ENCODE assay signal across 8 cellular contexts in the genomic region with DNA sequence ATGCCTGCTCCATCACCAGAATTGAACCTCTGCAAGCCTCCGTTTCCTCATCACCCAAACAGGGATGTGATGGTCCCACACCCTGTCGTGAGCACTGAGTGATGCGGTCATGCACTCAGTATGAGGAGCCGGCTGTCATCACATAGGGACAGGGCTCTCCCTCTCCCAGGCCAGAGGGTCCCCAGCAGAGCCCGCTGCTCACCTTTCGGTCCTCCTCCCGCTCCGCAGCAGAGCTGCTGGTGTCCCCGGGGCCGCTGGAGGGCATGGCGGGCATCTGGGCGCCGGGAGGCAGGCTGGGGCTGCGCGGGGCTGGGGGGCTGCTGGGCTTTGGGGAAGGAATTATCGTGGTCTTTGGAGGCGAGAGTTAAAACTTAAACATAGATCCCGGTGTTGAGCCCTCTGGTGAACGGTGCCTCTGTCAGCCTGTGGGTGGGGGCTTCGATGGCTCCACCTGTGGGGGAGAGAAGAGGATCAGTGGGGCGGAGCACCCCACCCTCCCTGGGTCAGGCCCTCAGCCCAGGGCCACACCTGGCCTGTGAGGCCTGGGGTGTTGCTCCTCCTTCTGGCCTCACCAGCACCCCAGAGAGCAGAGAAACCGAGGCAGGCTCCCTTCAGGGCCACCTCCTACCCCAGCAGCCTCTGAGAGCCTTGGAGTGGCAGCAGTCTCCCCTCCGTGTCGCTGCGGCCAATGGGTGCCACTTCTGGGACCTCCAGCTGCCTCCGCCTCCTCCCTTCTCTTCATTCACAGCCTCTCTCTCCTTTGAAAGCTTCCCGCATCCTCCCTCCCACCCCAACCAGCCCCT. TPM values are rescaled to one million over a fixed set of nuclear protein-coding genes. Genes with fewer than 3 reads are reported as not detected.
DNase-seq lines count a peak whose midpoint lies in the region.

No MANE protein-coding gene starts in this region.

- peak; percentile 42 for DNase-seq in activated naive CD4-positive, alpha-beta T cell treated with anti-CD3 and anti-CD28 coated beads for 36 hours
- no peak for DNase-seq in activated naive CD4-positive, alpha-beta T cell (lab: John Stamatoyannopoulos, UW)
- DNase-seq in substantia nigra (lab: John Stamatoyannopoulos, UW), result no peak
- DNase-seq in DMS 273 (lab: John Stamatoyannopoulos, UW; ENCODE audit: unreplicated experiment), result no peak
- no peak for DNase-seq in foreskin melanocyte
- DNase-seq in superior temporal gyrus (ENCODE audit: extremely low spot score), result no peak

- CTCF ChIA-PET in activated naive CD4-positive, alpha-beta T cell treated with anti-CD3 and anti-CD28 coated beads for 36 hours (lab: Charles Lee), result interaction anchor here (0.7 to 3.8 kb wide), 16 partner anchors 10 to 351 kb away, joined by 3 to 17 read pairs (median 6); no protein-coding TSS in a partner anchor

- peak overlapping the region; percentile 92 for H3K4me3 Mint-ChIP-seq in activated naive CD4-positive, alpha-beta T cell treated with anti-CD3 and anti-CD28 coated beads for 36 hours
- peak overlapping the region; percentile 70 for H3K4me3 Mint-ChIP-seq in T-helper 1 cell treated with Interleukin-12 subunit alpha and Interleukin-12 subunit beta and Interleukin-4 antibody, amounts not matched to agents 30 μg/mL and 1 μg/mL, for 36 hours

- H3K27ac ChIP-seq in iPS-18a (ENCODE audit: low read length), result peak overlapping the region; percentile 63
- H3K27ac ChIP-seq in substantia nigra (ENCODE audit: low read depth, low read length, poor library complexity, severe bottlenecking), result peak overlapping the region; percentile 82

- H3K4me1 ChIP-seq in iPS-18a (ENCODE audit: control insufficient read depth, low read depth, low read length), result peaks cover 44% of the 10 kb centered on the region

- no peaks in the 10 kb centered on the region for H3K9me3 Mint-ChIP-seq in activated naive CD4-positive, alpha-beta T cell treated with anti-CD3 and anti-CD28 coated beads for 36 hours
- no peaks in the 10 kb centered on the region for H3K9me3 Mint-ChIP-seq in T-helper 1 cell treated with Interleukin-12 subunit alpha and Interleukin-12 subunit beta and Interleukin-4 antibody, amounts not matched to agents 30 μg/mL and 1 μg/mL, for 36 hours

- H3K4me1 Mint-ChIP-seq in activated naive CD4-positive, alpha-beta T cell treated with anti-CD3 and anti-CD28 coated beads for 36 hours (ENCODE audit: low read depth), result peaks cover 67% of the 10 kb centered on the region
- peaks cover 45% of the 10 kb centered on the region for H3K4me1 Mint-ChIP-seq in T-helper 1 cell treated with Interleukin-12 subunit alpha and Interleukin-12 subunit beta and Interleukin-4 antibody, amounts not matched to agents 30 μg/mL and 1 μg/mL, for 36 hours (ENCODE audit: low read depth)

- no peaks in the 10 kb centered on the region for H3K27me3 Mint-ChIP-seq in activated naive CD4-positive, alpha-beta T cell treated with anti-CD3 and anti-CD28 coated beads for 36 hours (ENCODE audit: low read depth)
- no peaks in the 10 kb centered on the region for H3K27me3 Mint-ChIP-seq in T-helper 1 cell treated with Interleukin-12 subunit alpha and Interleukin-12 subunit beta and Interleukin-4 antibody, amounts not matched to agents 30 μg/mL and 1 μg/mL, for 36 hours (ENCODE audit: low read depth)

- H3K9ac ChIP-seq in iPS-18a (ENCODE audit: low read length), result no peak overlapping the region

- intact Hi-C loops in activated naive CD4-positive, alpha-beta T cell treated with anti-CD3 and anti-CD28 coated beads for 36 hours (cut with micrococcal nuclease), result loop anchor here (1.0 to 10.0 kb wide), 15 partner anchors 8 to 339 kb away; a partner anchor contains a TSS

- no peaks in the 10 kb centered on the region for H3K36me3 ChIP-seq in iPS-18a (ENCODE audit: control insufficient read depth, low read depth, low read length)

- H3K4me3 ChIP-seq in iPS-18a (ENCODE audit: low read length), result no peak overlapping the region

- peak overlapping the region; percentile 97 for H3K27ac Mint-ChIP-seq in activated naive CD4-positive, alpha-beta T cell treated with anti-CD3 and anti-CD28 coated beads for 36 hours
- H3K27ac Mint-ChIP-seq in T-helper 1 cell treated with Interleukin-12 subunit alpha and Interleukin-12 subunit beta and Interleukin-4 antibody, amounts not matched to agents 30 μg/mL and 1 μg/mL, for 36 hours, result peak overlapping the region; percentile 92

- H3K36me3 Mint-ChIP-seq in activated naive CD4-positive, alpha-beta T cell treated with anti-CD3 and anti-CD28 coated beads for 36 hours (ENCODE audit: low read depth), result peaks cover 21% of the 10 kb centered on the region
- H3K36me3 Mint-ChIP-seq in T-helper 1 cell treated with Interleukin-12 subunit alpha and Interleukin-12 subunit beta and Interleukin-4 antibody, amounts not matched to agents 30 μg/mL and 1 μg/mL, for 36 hours (ENCODE audit: low read depth), result peaks cover 11% of the 10 kb centered on the region

- H3K9me3 ChIP-seq in iPS-18a (ENCODE audit: control insufficient read depth, low read depth, low read length), result no peaks in the 10 kb centered on the region

- H3K27me3 ChIP-seq in iPS-18a (ENCODE audit: control insufficient read depth, insufficient read depth, low read length), result no peaks in the 10 kb centered on the region

RNA-seq across cellular contexts. Expression of a gene that starts 27.8 kb away (rescaled TPM):
- total RNA-seq in activated naive CD4-positive, alpha-beta T cell treated with anti-CD3 and anti-CD28 coated beads for 36 hours, result 10 to 100 TPM; 53.0 to 53.5 TPM
